1 cellular context compared by ENCODE assay signal in genomic region chr1:225891229-225891972, GRCh38.
TF ChIP-seq lines count a peak whose summit lies in the region.

No MANE protein-coding gene starts in this region.

TF ChIP-seq in Ishikawa, 13 proteins besides CTCF, POLR2A, EP300 and RAD21 (continued from another document):
- no peak for TF ChIP-seq REST (IDR thresholded peaks at IDR 0.05; ENCODE audit: low read depth)
- TF ChIP-seq CEBPB (IDR thresholded peaks at IDR 0.05) = no peak
- TF ChIP-seq TCF12 (IDR thresholded peaks at IDR 0.05; ENCODE audit: low read depth) = no peak
- no peak for TF ChIP-seq TAF1 (IDR thresholded peaks at IDR 0.05; ENCODE audit: low read depth)
- TF ChIP-seq YY1 (IDR thresholded peaks at IDR 0.05; ENCODE audit: low read depth) = no peak
- no peak for TF ChIP-seq USF1 (IDR thresholded peaks at IDR 0.05)
- no peak for TF ChIP-seq FOXM1 (IDR thresholded peaks at IDR 0.05; ENCODE audit: borderline replicate concordance, low read depth)
